Comparison of ENCODE assay signal across 9 cellular contexts in the genomic region with DNA sequence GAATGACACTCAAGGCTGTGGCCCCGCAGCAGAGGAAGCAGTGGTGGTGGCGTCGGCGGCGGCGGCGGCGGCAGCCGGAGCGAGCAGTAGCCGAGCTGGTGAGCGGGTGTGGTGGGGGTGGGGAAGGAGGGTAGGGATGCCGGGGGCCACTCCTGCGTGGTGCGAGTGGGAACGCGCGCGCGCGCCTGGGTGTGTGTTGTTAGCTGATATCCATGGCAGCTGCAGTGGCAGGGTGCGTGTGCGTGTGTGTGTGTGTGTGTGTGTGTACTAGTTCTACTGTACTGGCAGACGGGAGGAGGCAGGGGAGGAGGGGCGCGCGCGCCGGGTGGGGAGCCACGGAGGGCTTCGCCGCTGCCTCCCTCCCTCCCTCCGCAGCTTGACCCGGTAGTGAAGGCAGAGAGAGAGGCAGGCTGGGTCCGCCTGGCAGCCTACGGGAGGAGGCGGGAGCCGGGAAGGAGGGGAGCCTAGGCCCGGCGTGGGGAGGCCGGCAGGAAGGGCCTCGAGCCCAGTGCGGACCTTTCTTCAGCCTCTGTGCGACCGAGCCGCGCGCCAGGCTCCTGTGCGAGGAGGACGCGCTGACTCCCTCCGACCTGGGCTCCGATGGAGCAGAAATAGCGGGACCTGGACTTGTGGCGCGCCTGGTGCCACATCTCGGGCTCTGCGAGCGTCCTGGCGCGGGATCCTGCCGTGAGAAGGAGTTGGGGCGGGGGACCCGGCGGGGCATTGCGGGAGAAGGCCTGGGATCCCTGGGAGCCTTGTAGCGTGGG. TPM values are rescaled to one million over a fixed set of nuclear protein-coding genes. Genes with fewer than 3 reads are reported as not detected.
DNase-seq lines count a peak whose midpoint lies in the region; ATAC-seq and TF ChIP-seq lines count a peak whose summit lies in the region.
"Had no signal": no experiment of that assay in that cellular context is flagged by ENCODE, and none has a peak within 500 bp of the region (broad histone marks: within the 10 kb centered on the region; RNA-seq: fewer than 3 reads in every experiment).

A gene (minus strand): TSS at position 110 of the 767 bp plus-strand sequence. CDS start 347 bp downstream, outside the sequence.

- H3K36me3 Mint-ChIP-seq in activated CD4-positive, alpha-beta T cell treated with anti-CD3 and anti-CD28 coated beads, Interleukin-2, amount 10 ng/mL, durations not matched to agents 24 days and 14 days (ENCODE audit: low read depth), result no peaks in the 10 kb centered on the region
- H3K36me3 Mint-ChIP-seq in stimulated activated effector memory CD8-positive, alpha-beta T cell treated with anti-CD3 and anti-CD28 coated beads, Interleukin-12 subunit alpha, Interleukin-12 subunit beta, amount 100 ng/mL, for 72 hours, result no peaks in the 10 kb centered on the region

- no peaks in the 10 kb centered on the region for H4K20me1 ChIP-seq in fibroblast of lung (ENCODE audit: control insufficient read depth, extremely low read depth, insufficient read depth, low read length)

- H3K27ac Mint-ChIP-seq in activated CD4-positive, alpha-beta T cell treated with anti-CD3 and anti-CD28 coated beads, Interleukin-2, amount 10 ng/mL, durations not matched to agents 24 days and 14 days, result no peak within 1 kb of the TSS
- no peak within 1 kb of the TSS for H3K27ac Mint-ChIP-seq in stimulated activated effector memory CD8-positive, alpha-beta T cell treated with anti-CD3 and anti-CD28 coated beads, Interleukin-12 subunit alpha, Interleukin-12 subunit beta, amount 100 ng/mL, for 72 hours

- peak within 1 kb of the TSS; percentile 90 for H2AFZ ChIP-seq in fibroblast of lung (ENCODE audit: low read length)

- H3K27me3 Mint-ChIP-seq in activated CD4-positive, alpha-beta T cell treated with anti-CD3 and anti-CD28 coated beads, Interleukin-2, amount 10 ng/mL, durations not matched to agents 24 days and 14 days, result peaks cover 50% of the 10 kb centered on the region

- no peaks in the 10 kb centered on the region for H3K9me3 ChIP-seq in fibroblast of lung (ENCODE audit: control insufficient read depth, insufficient read depth, low read depth, low read length)
- no peaks in the 10 kb centered on the region for H3K9me3 ChIP-seq in mucosa of descending colon
- H3K9me3 ChIP-seq in thyroid gland, result no peaks in the 10 kb centered on the region

- H3K9ac ChIP-seq in fibroblast of lung (ENCODE audit: insufficient read depth, low read length), result peak within 1 kb of the TSS; percentile 93

- peak; percentile 71 for ATAC-seq in mucosa of descending colon
- ATAC-seq in stimulated activated effector memory CD8-positive, alpha-beta T cell treated with anti-CD3 and anti-CD28 coated beads, Interleukin-12 subunit alpha, Interleukin-12 subunit beta, amount 100 ng/mL, for 72 hours, result no peak

- H3K9me3 Mint-ChIP-seq in activated CD4-positive, alpha-beta T cell treated with anti-CD3 and anti-CD28 coated beads, Interleukin-2, amount 10 ng/mL, durations not matched to agents 24 days and 14 days, result no peaks in the 10 kb centered on the region
- H3K9me3 Mint-ChIP-seq in stimulated activated effector memory CD8-positive, alpha-beta T cell treated with anti-CD3 and anti-CD28 coated beads, Interleukin-12 subunit alpha, Interleukin-12 subunit beta, amount 100 ng/mL, for 72 hours, result peaks cover 15% of the 10 kb centered on the region

- no peaks in the 10 kb centered on the region for H3K36me3 ChIP-seq in fibroblast of lung (ENCODE audit: control insufficient read depth, insufficient read depth, low read length)
- no peaks in the 10 kb centered on the region for H3K36me3 ChIP-seq in mucosa of descending colon (ENCODE audit: low read depth)
- H3K36me3 ChIP-seq in thyroid gland, result no peaks in the 10 kb centered on the region

- H3K4me1 Mint-ChIP-seq in activated CD4-positive, alpha-beta T cell treated with anti-CD3 and anti-CD28 coated beads, Interleukin-2, amount 10 ng/mL, durations not matched to agents 24 days and 14 days, result peaks cover 7% of the 10 kb centered on the region
- H3K4me1 Mint-ChIP-seq in stimulated activated effector memory CD8-positive, alpha-beta T cell treated with anti-CD3 and anti-CD28 coated beads, Interleukin-12 subunit alpha, Interleukin-12 subunit beta, amount 100 ng/mL, for 72 hours, result no peaks in the 10 kb centered on the region

- H3K27me3 ChIP-seq in fibroblast of lung (ENCODE audit: control insufficient read depth, insufficient read depth, low read length) (no peaks in the 10 kb centered on the region), thyroid gland (no peaks in the 10 kb centered on the region)

- peak in 1 of 2 donors; percentile 66 for TF ChIP-seq POLR2A in thyroid gland (IDR thresholded peaks at IDR 0.05)

- H3K4me3 ChIP-seq in fibroblast of lung (replicated peaks in 1 of 4; ENCODE audit: control extremely low read depth in 1 of 4, insufficient read depth in 1 of 4, low read depth in 3 of 4, low read length in 4 of 4) (peak within 1 kb of the TSS; percentile 86 to 93 (median 88)), mucosa of descending colon (peak within 1 kb of the TSS; percentile 26), thyroid gland (replicated peaks in 1 of 3) (peak within 1 kb of the TSS; percentile 72 to 87 (median 80))

- intact Hi-C loops in activated CD4-positive, alpha-beta T cell treated with anti-CD3 and anti-CD28 coated beads, Interleukin-2, amount 10 ng/mL, durations not matched to agents 24 days and 14 days (cut with micrococcal nuclease), result no loop called here
- intact Hi-C loops in mucosa of descending colon (cut with DNase I, micrococcal nuclease), result no loop called here
- intact Hi-C loops in thyroid gland (cut with DNase I), result no loop called here

- H3K4me1 ChIP-seq in fibroblast of lung (ENCODE audit: control insufficient read depth, extremely low read depth, insufficient read depth, low read length) (peaks cover 3% of the 10 kb centered on the region), mucosa of descending colon (ENCODE audit: low read depth) (no peaks in the 10 kb centered on the region), thyroid gland (peaks cover 0 to 5% of the 10 kb centered on the region in 2 donors)

- H3K4me2 ChIP-seq in fibroblast of lung (ENCODE audit: extremely low read depth, insufficient read depth, low read length), result peak within 1 kb of the TSS; percentile 90

- DNase-seq in activated CD4-positive, alpha-beta T cell treated with anti-CD3 and anti-CD28 coated beads, Interleukin-2, amount 10 ng/mL, durations not matched to agents 24 days and 14 days, result no peak
- no peak for DNase-seq in activated CD4-positive, alpha-beta T cell treated with anti-CD3 and anti-CD28 coated beads for 4 hours
- DNase-seq in T1000 (lab: John Stamatoyannopoulos, UW), result peak; percentile 66
- peak; percentile 82 to 91 for DNase-seq in fibroblast of lung (ENCODE audit: low read depth in 2 of 2)
- DNase-seq in mucosa of descending colon, result peak; percentile 68 to 77 (median 69)
- peak; percentile 81 for DNase-seq in thyroid gland
- DNase-seq in stimulated activated effector memory CD8-positive, alpha-beta T cell treated with anti-CD3 and anti-CD28 coated beads, Interleukin-12 subunit alpha, Interleukin-12 subunit beta, amount 100 ng/mL, for 72 hours (ENCODE audit: low spot score in 2 of 2), result no peak
- no peak for DNase-seq in Kasumi-1 (lab: John Stamatoyannopoulos, UW)
- DNase-seq: DND-41 had no signal

- H3K79me2 ChIP-seq in fibroblast of lung (ENCODE audit: control insufficient read depth, insufficient read depth, low read length), result peaks cover 81% of the 10 kb centered on the region

- WGBS in thyroid gland, 2 donors, result 1 to 2% methylated on average over 18 to 29 of the region's 67 CpGs

- peak within 1 kb of the TSS; percentile 98 for H3K27ac ChIP-seq in fibroblast of lung (ENCODE audit: insufficient read depth, low read length)
- H3K27ac ChIP-seq in thyroid gland, result peak within 1 kb of the TSS; percentile 21 to 90 (median 89)

- peak within 1 kb of the TSS; percentile 57 for H3K4me3 Mint-ChIP-seq in activated CD4-positive, alpha-beta T cell treated with anti-CD3 and anti-CD28 coated beads, Interleukin-2, amount 10 ng/mL, durations not matched to agents 24 days and 14 days
- H3K4me3 Mint-ChIP-seq in stimulated activated effector memory CD8-positive, alpha-beta T cell treated with anti-CD3 and anti-CD28 coated beads, Interleukin-12 subunit alpha, Interleukin-12 subunit beta, amount 100 ng/mL, for 72 hours, result no peak within 1 kb of the TSS

- no peak for TF ChIP-seq CTCF in fibroblast of lung (conservative IDR thresholded peaks at IDR 0.05 in 1 of 2, IDR thresholded peaks at IDR 0.05 in 1 of 2; ENCODE audit: low read depth in 1 of 2, low read length in 2 of 2)
- no peak for TF ChIP-seq CTCF in mucosa of descending colon (IDR thresholded peaks at IDR 0.05)
- TF ChIP-seq CTCF in thyroid gland (IDR thresholded peaks at IDR 0.05), result no peak

RNA-seq across cellular contexts. Expression of the gene that starts here (rescaled TPM):
- total RNA-seq in activated CD4-positive, alpha-beta T cell treated with anti-CD3 and anti-CD28 coated beads, Interleukin-2, amount 10 ng/mL, durations not matched to agents 24 days and 14 days, result 0.12 TPM in 2 replicates
- 9.2 and 17.0 TPM in 2 replicates for total RNA-seq in fibroblast of lung
- 1.6 and 1.8 TPM in 2 replicates for polyA plus RNA-seq in fibroblast of lung
- polyA plus RNA-seq in fibroblast of lung (2012), result 3.9 and 5.0 TPM in 2 replicates
- polyA minus RNA-seq in fibroblast of lung (ENCODE audit: low replicate concordance), result 8.2 and 9.5 TPM in 2 replicates
- total RNA-seq in mucosa of descending colon, result 10 to 100 TPM in 1 of 3 donors, 1 to 10 TPM in 2; 1.9 to 14.5 (median 2.7) TPM
- 10 to 100 TPM; 20.7 to 31.1 (median 26.0) TPM for total RNA-seq in thyroid gland

Comparison
In these comparisons a context has a peak if more than half of its experiments do, and no peak if none do; other contexts are left out.
1. DNase-seq: peak in T1000 (single experiment), fibroblast of lung (2 of 2), mucosa of descending colon (3 of 3) and thyroid gland (2 of 2); none in activated CD4-positive, alpha-beta T cell treated with anti-CD3 and anti-CD28 coated beads, Interleukin-2, amount 10 ng/mL, durations not matched to agents 24 days and 14 days (single experiment), activated CD4-positive, alpha-beta T cell treated with anti-CD3 and anti-CD28 coated beads for 4 hours (0 of 2), stimulated activated effector memory CD8-positive, alpha-beta T cell treated with anti-CD3 and anti-CD28 coated beads, Interleukin-12 subunit alpha, Interleukin-12 subunit beta, amount 100 ng/mL, for 72 hours (0 of 2) and Kasumi-1 (0 of 2).
2. H3K4me3 ChIP-seq: peak in every context shown above with its lines; median percentile 88 in fibroblast of lung; 80 in thyroid gland; 26 in mucosa of descending colon.